8 cellular contexts compared by ENCODE assay signal in genomic region chr4:74038161-74039064, GRCh38. TPM values are rescaled to one million over a fixed set of nuclear protein-coding genes. Genes with fewer than 3 reads are reported as not detected.
DNase-seq lines count a peak whose midpoint lies in the region; ATAC-seq and TF ChIP-seq lines count a peak whose summit lies in the region.

Gene CXCL3 (minus strand): TSS chr4:74038689. CDS start chr4:74038611, 78 bp downstream.

- H3K4me1 Mint-ChIP-seq in activated T-helper 2 cell treated with anti-CD3 and anti-CD28 coated beads, Interferon-gamma antibody, Interleukin-2, Interleukin-4, amounts not matched to agents 10 μg/mL and 5 μg/mL and 100 μg/mL, durations not matched to agents 14 hours and 24 hours and 36 hours (ENCODE audit: low read depth): peaks cover 6% of the 10 kb centered on the region

- peak within 1 kb of the TSS; percentile 77 for H3K4me2 ChIP-seq in neural cell (ENCODE audit: low read length)

- peaks cover 25% of the 10 kb centered on the region for H3K27me3 ChIP-seq in neural cell (ENCODE audit: insufficient read depth, low read depth, low read length)

- H3K9me2 ChIP-seq in neural cell (ENCODE audit: insufficient read depth, low read length): no peaks in the 10 kb centered on the region

- H3K9ac ChIP-seq in neural cell (ENCODE audit: low read length): peak within 1 kb of the TSS; percentile 39

- no peak within 1 kb of the TSS for H2AFZ ChIP-seq in neural cell (ENCODE audit: low read depth, low read length)

- H3K9me3 Mint-ChIP-seq in activated T-helper 2 cell treated with anti-CD3 and anti-CD28 coated beads, Interferon-gamma antibody, Interleukin-2, Interleukin-4, amounts not matched to agents 10 μg/mL and 5 μg/mL and 100 μg/mL, durations not matched to agents 14 hours and 24 hours and 36 hours: no peaks in the 10 kb centered on the region

- peak; percentile 2 for DNase-seq in NCI-H1694 treated with DMSO at 0.1 percent for 48 hours (lab: John Stamatoyannopoulos, UW)
- no peak for DNase-seq in NCI-H1694 (lab: John Stamatoyannopoulos, UW)
- DNase-seq in M059J (ENCODE audit: low read depth): peak; percentile 61
- DNase-seq in activated T-helper 2 cell treated with anti-CD3 and anti-CD28 coated beads, Interferon-gamma antibody, Interleukin-2, Interleukin-4, amounts not matched to agents 10 μg/mL and 5 μg/mL and 100 μg/mL, durations not matched to agents 14 hours and 24 hours and 36 hours (ENCODE audit: low spot score): no peak
- DNase-seq in glomerular endothelial cell (ENCODE audit: extremely low read depth, low read depth, low spot score): no peak
- no peak for DNase-seq in COR-L47 (lab: John Stamatoyannopoulos, UW)

- H3K36me3 ChIP-seq in neural cell (ENCODE audit: insufficient read depth, low read length): no peaks in the 10 kb centered on the region

- TF ChIP-seq EP300 in neural cell (conservative IDR thresholded peaks at IDR 0.05; ENCODE audit: poor library complexity, severe bottlenecking): no peak

- H4K20me1 ChIP-seq in neural cell (ENCODE audit: insufficient read depth): no peaks in the 10 kb centered on the region

- H3K79me2 ChIP-seq in neural cell (replicated peaks; ENCODE audit: insufficient read depth, low read length): no peaks in the 10 kb centered on the region

- intact Hi-C loops in activated T-helper 2 cell treated with anti-CD3 and anti-CD28 coated beads, Interferon-gamma antibody, Interleukin-2, Interleukin-4, amounts not matched to agents 10 μg/mL and 5 μg/mL and 100 μg/mL, durations not matched to agents 14 hours and 24 hours and 36 hours (cut with micrococcal nuclease): no loop called here

- no peaks in the 10 kb centered on the region for H3F3A ChIP-seq in neural cell (ENCODE audit: insufficient read depth, low read length, poor library complexity, severe bottlenecking)

- H3K4me3 Mint-ChIP-seq in activated T-helper 2 cell treated with anti-CD3 and anti-CD28 coated beads, Interferon-gamma antibody, Interleukin-2, Interleukin-4, amounts not matched to agents 10 μg/mL and 5 μg/mL and 100 μg/mL, durations not matched to agents 14 hours and 24 hours and 36 hours (ENCODE audit: low read depth): peak within 1 kb of the TSS; percentile 77

- TF ChIP-seq RAD21 in neural cell (conservative IDR thresholded peaks at IDR 0.05): peak; percentile 43

- peak within 1 kb of the TSS; percentile 73 for H3K4me3 ChIP-seq in neural cell (ENCODE audit: low read length)

- no peaks in the 10 kb centered on the region for H3K9me3 ChIP-seq in neural cell (ENCODE audit: low read length)

- TF ChIP-seq CTCF in neural cell (IDR thresholded peaks at IDR 0.05; ENCODE audit: poor library complexity, severe bottlenecking): peak; percentile 82

- ATAC-seq in GM21619 (IDR thresholded peaks at IDR 0.05; ENCODE audit: unreplicated experiment): peak; percentile 44

- H3K27ac Mint-ChIP-seq in activated T-helper 2 cell treated with anti-CD3 and anti-CD28 coated beads, Interferon-gamma antibody, Interleukin-2, Interleukin-4, amounts not matched to agents 10 μg/mL and 5 μg/mL and 100 μg/mL, durations not matched to agents 14 hours and 24 hours and 36 hours: no peak within 1 kb of the TSS

- no peaks in the 10 kb centered on the region for H3K36me3 Mint-ChIP-seq in activated T-helper 2 cell treated with anti-CD3 and anti-CD28 coated beads, Interferon-gamma antibody, Interleukin-2, Interleukin-4, amounts not matched to agents 10 μg/mL and 5 μg/mL and 100 μg/mL, durations not matched to agents 14 hours and 24 hours and 36 hours (ENCODE audit: low read depth)

- H3K27me3 Mint-ChIP-seq in activated T-helper 2 cell treated with anti-CD3 and anti-CD28 coated beads, Interferon-gamma antibody, Interleukin-2, Interleukin-4, amounts not matched to agents 10 μg/mL and 5 μg/mL and 100 μg/mL, durations not matched to agents 14 hours and 24 hours and 36 hours (ENCODE audit: low read depth): peaks cover 45% of the 10 kb centered on the region

- H3K27ac ChIP-seq in neural cell (ENCODE audit: low read length): no peak within 1 kb of the TSS

TF ChIP-seq in neural cell, 6 proteins besides CTCF, POLR2A, EP300 and RAD21:
- TF ChIP-seq SMC3 (conservative IDR thresholded peaks at IDR 0.05; ENCODE audit: poor library complexity) (peak; percentile 51), MXI1 (conservative IDR thresholded peaks at IDR 0.05; ENCODE audit: poor library complexity, severe bottlenecking) (peak; percentile 16), REST (IDR thresholded peaks at IDR 0.05; ENCODE audit: borderline replicate concordance) (no peak)

RNA-seq across cellular contexts. Expression of gene CXCL3, which starts in this region (rescaled TPM):
- total RNA-seq in M059J (2014; rRNA removed; shearing (Covaris generic)): 0.81 and 6.3 TPM in 2 replicates
- total RNA-seq in activated T-helper 2 cell treated with anti-CD3 and anti-CD28 coated beads, Interferon-gamma antibody, Interleukin-2, Interleukin-4, amounts not matched to agents 10 μg/mL and 5 μg/mL and 100 μg/mL, durations not matched to agents 14 hours and 24 hours and 36 hours: 0.14 TPM in 1 of 2 replicates, not detected in the other
- 4.3 and 21.2 TPM in 2 replicates for total RNA-seq in glomerular endothelial cell
- polyA plus RNA-seq in neural cell: 1.1 TPM in 1 of 2 replicates, not detected in the other
- polyA minus RNA-seq in neural cell: not detected in 2 replicates

Comparison
In these comparisons a context has a peak if more than half of its experiments do, and no peak if none do; other contexts are left out.
1. DNase-seq: peak in NCI-H1694 treated with DMSO at 0.1 percent for 48 hours (single experiment) and M059J (single experiment); none in NCI-H1694 (single experiment), activated T-helper 2 cell treated with anti-CD3 and anti-CD28 coated beads, Interferon-gamma antibody, Interleukin-2, Interleukin-4, amounts not matched to agents 10 μg/mL and 5 μg/mL and 100 μg/mL, durations not matched to agents 14 hours and 24 hours and 36 hours (single experiment), glomerular endothelial cell (single experiment) and COR-L47 (single experiment).